Comparison of ENCODE assay signal across 1 cellular context in genomic region chr2:25829828-25830227, GRCh38.
TF ChIP-seq lines count a peak whose summit lies in the region.

No MANE protein-coding gene starts in this region.

TF ChIP-seq in IMR-90, 13 proteins besides CTCF, POLR2A, EP300 and RAD21 (continued from another document):
- TF ChIP-seq SMC3 (IDR thresholded peaks at IDR 0.05; ENCODE audit: low read depth, low read length) = no peak
- no peak for TF ChIP-seq CEBPB (IDR thresholded peaks at IDR 0.05; ENCODE audit: low read depth, low read length)
- TF ChIP-seq MAFK (IDR thresholded peaks at IDR 0.05; ENCODE audit: low read depth, low read length) = no peak
- no peak for TF ChIP-seq NFE2L2 (IDR thresholded peaks at IDR 0.05; ENCODE audit: low read depth, low read length)
- no peak for TF ChIP-seq FOS (IDR thresholded peaks at IDR 0.05; ENCODE audit: low read depth, low read length)
TF ChIP-seq in IMR-90: peak in this region for 0.
